In genomic region chr3:23944861-23945652, GRCh38 we compare ENCODE assay signal across 8 cellular contexts. TPM values are rescaled to one million over a fixed set of nuclear protein-coding genes. Genes with fewer than 3 reads are reported as not detected.
DNase-seq lines count a peak whose midpoint lies in the region; ATAC-seq lines count a peak whose summit lies in the region.

NR1D2 (plus strand) TSS chr3:23945286; CDS start chr3:23945579, 293 bp downstream.

- H3K4me1 ChIP-seq in endocrine pancreas (ENCODE audit: control insufficient read depth, insufficient read depth, low read length), result peaks cover 27% of the 10 kb centered on the region

- peaks cover 23% of the 10 kb centered on the region for H3K4me1 Mint-ChIP-seq in activated CD8-positive, alpha-beta memory T cell treated with anti-CD3 and anti-CD28 coated beads, Interleukin-2, amount 10 ng/mL, durations not matched to agents 7 days and 5 days

- no peaks in the 10 kb centered on the region for H3K9me3 Mint-ChIP-seq in activated CD8-positive, alpha-beta memory T cell treated with anti-CD3 and anti-CD28 coated beads, Interleukin-2, amount 10 ng/mL, durations not matched to agents 7 days and 5 days (ENCODE audit: low read depth)

- H3K27ac Mint-ChIP-seq in activated CD8-positive, alpha-beta memory T cell treated with anti-CD3 and anti-CD28 coated beads, Interleukin-2, amount 10 ng/mL, durations not matched to agents 7 days and 5 days, result peak within 1 kb of the TSS; percentile 84

- peak within 1 kb of the TSS; percentile 80 for H3K4me3 Mint-ChIP-seq in activated CD8-positive, alpha-beta memory T cell treated with anti-CD3 and anti-CD28 coated beads, Interleukin-2, amount 10 ng/mL, durations not matched to agents 7 days and 5 days

- DNase-seq in C1 segment of cervical spinal cord (lab: John Stamatoyannopoulos, UW) (peak in 13 of 14 donors; percentile 48 to 87 (median 78)), NCI-H774 (lab: John Stamatoyannopoulos, UW) (peak; percentile 77), mesenteric fat pad (ENCODE audit: low spot score) (peak; percentile 94)
- DNase-seq in activated CD8-positive, alpha-beta memory T cell treated with anti-CD3 and anti-CD28 coated beads, Interleukin-2, amount 10 ng/mL, durations not matched to agents 7 days and 5 days, result peak; percentile 82
- peak; percentile 54 for DNase-seq in stimulated activated CD8-positive, alpha-beta memory T cell treated with anti-CD3 and anti-CD28 coated beads, Interleukin-15, amount 100 ng/mL, for 1 hour (ENCODE audit: low read depth)

- peak within 1 kb of the TSS; percentile 75 for H3K4me3 ChIP-seq in endocrine pancreas (ENCODE audit: control insufficient read depth, insufficient read depth, low read length)

- no peaks in the 10 kb centered on the region for H3K27me3 ChIP-seq in endocrine pancreas (ENCODE audit: control insufficient read depth, insufficient read depth, low read length)

- H3K36me3 Mint-ChIP-seq in activated CD8-positive, alpha-beta memory T cell treated with anti-CD3 and anti-CD28 coated beads, Interleukin-2, amount 10 ng/mL, durations not matched to agents 7 days and 5 days, result peaks cover 3% of the 10 kb centered on the region

- H3K9ac ChIP-seq in endocrine pancreas (ENCODE audit: control insufficient read depth, insufficient read depth, low read length), result peak within 1 kb of the TSS; percentile 62

- CTCF ChIA-PET in activated CD8-positive, alpha-beta memory T cell treated with anti-CD3 and anti-CD28 coated beads, Interleukin-2, amount 10 ng/mL, durations not matched to agents 7 days and 5 days (lab: Charles Lee), result interaction anchor here (1.4 kb wide), 1 partner anchor 55 kb away, joined by 3 read pairs; no protein-coding TSS in a partner anchor

- H3K36me3 ChIP-seq in endocrine pancreas (ENCODE audit: control insufficient read depth, insufficient read depth, low read length), result no peaks in the 10 kb centered on the region

- ATAC-seq in GM19043 (IDR thresholded peaks at IDR 0.05; ENCODE audit: low read depth, unreplicated experiment), result peak; percentile 54
- peak; percentile 51 for ATAC-seq in HG03342 (IDR thresholded peaks at IDR 0.05; ENCODE audit: unreplicated experiment)
- ATAC-seq in activated CD8-positive, alpha-beta memory T cell treated with anti-CD3 and anti-CD28 coated beads, Interleukin-2, amount 10 ng/mL, durations not matched to agents 7 days and 5 days, result peak; percentile 61

- H3K27me3 Mint-ChIP-seq in activated CD8-positive, alpha-beta memory T cell treated with anti-CD3 and anti-CD28 coated beads, Interleukin-2, amount 10 ng/mL, durations not matched to agents 7 days and 5 days, result peaks cover 28% of the 10 kb centered on the region

- no peaks in the 10 kb centered on the region for H3K9me3 ChIP-seq in endocrine pancreas (ENCODE audit: control insufficient read depth, low read length)

RNA-seq across cellular contexts. Expression of gene NR1D2, which starts in this region (rescaled TPM):
- 1 to 10 TPM; 3.8 to 4.1 TPM for total RNA-seq in activated CD8-positive, alpha-beta memory T cell treated with anti-CD3 and anti-CD28 coated beads, Interleukin-2, amount 10 ng/mL, durations not matched to agents 7 days and 5 days
- total RNA-seq in mesenteric fat pad, result 19.4 TPM

Comparison
In these comparisons a context has a peak if more than half of its experiments do, and no peak if none do; other contexts are left out.
1. Peak in every context shown above with its lines: DNase-seq, ATAC-seq and H3K4me3 ChIP-seq.